3 cellular contexts compared by ENCODE assay signal in genomic region chr19:19500975-19501644, GRCh38.
TF ChIP-seq lines count a peak whose summit lies in the region.

No MANE protein-coding gene starts in this region.

TF ChIP-seq in GM23338, 12 proteins besides CTCF, POLR2A, EP300 and RAD21:
- TF ChIP-seq JUNB (IDR thresholded peaks at IDR 0.05; ENCODE audit: unreplicated experiment) (no peak), NANOG (IDR thresholded peaks at IDR 0.05; ENCODE audit: borderline replicate concordance) (no peak), STAT1 (IDR thresholded peaks at IDR 0.05; ENCODE audit: unreplicated experiment) (no peak), ETS1 (IDR thresholded peaks at IDR 0.05) (no peak), ZNF331 (CRISPR knock-in tag; IDR thresholded peaks at IDR 0.05; ENCODE audit: low read depth) (no peak), REST (IDR thresholded peaks at IDR 0.05; ENCODE audit: unreplicated experiment) (no peak)

TF ChIP-seq in K562, 482 proteins besides CTCF, POLR2A, EP300 and RAD21:
- no peak for TF ChIP-seq RBM39 (optimal IDR thresholded peaks at IDR 0.05; ENCODE audit: low read depth, low read length)
- TF ChIP-seq RBM22 (IDR thresholded peaks at IDR 0.05; ENCODE audit: low read depth, low read length, poor library complexity, severe bottlenecking), result peak; percentile 92
- no peak for TF ChIP-seq CEBPZ (IDR thresholded peaks at IDR 0.05; ENCODE audit: borderline replicate concordance, low read depth, low read length)
- peak; percentile 59; the same call in 1 of the 2 replicates for TF ChIP-seq POLR2G (IDR thresholded peaks at IDR 0.05; ENCODE audit: low read depth, low read length)
- no peak for TF ChIP-seq ATF2 (CRISPR knock-in tag; IDR thresholded peaks at IDR 0.05)
- no peak for TF ChIP-seq FOXK2 (conservative IDR thresholded peaks at IDR 0.05 in 1 of 2, IDR thresholded peaks at IDR 0.05 in 1 of 2; ENCODE audit: low read depth in 2 of 2)
- TF ChIP-seq ZBTB33 (CRISPR knock-in tag; IDR thresholded peaks at IDR 0.05), result peak; percentile 95
- no peak for TF ChIP-seq ZNF707 (CRISPR knock-in tag; conservative IDR thresholded peaks at IDR 0.05)
- no peak for TF ChIP-seq TAF15 (IDR thresholded peaks at IDR 0.05; ENCODE audit: low read depth, low read length)

TF ChIP-seq in SK-N-SH, 30 proteins besides CTCF, POLR2A, EP300 and RAD21:
- TF ChIP-seq NRF1 (IDR thresholded peaks at IDR 0.05; ENCODE audit: low read depth, low read length) (no peak), SIN3A (IDR thresholded peaks at IDR 0.05; ENCODE audit: borderline replicate concordance, low read depth, low read length) (no peak), ELF1 (IDR thresholded peaks at IDR 0.05) (no peak), MXI1 (IDR thresholded peaks at IDR 0.05; ENCODE audit: low read depth, low read length) (no peak), FOXM1 (IDR thresholded peaks at IDR 0.05; ENCODE audit: low read depth) (no peak), EZH2phosphoT487 (IDR thresholded peaks at IDR 0.05; ENCODE audit: borderline replicate concordance, low read depth) (no peak), MEF2A (IDR thresholded peaks at IDR 0.05; ENCODE audit: borderline replicate concordance, low read depth) (no peak), TEAD4 (IDR thresholded peaks at IDR 0.05; ENCODE audit: borderline replicate concordance, insufficient read depth) (no peak), YY1 (IDR thresholded peaks at IDR 0.05; ENCODE audit: low read depth) (no peak), IRF3 (IDR thresholded peaks at IDR 0.05; ENCODE audit: low read depth, low read length) (no peak), USF2 (IDR thresholded peaks at IDR 0.05; ENCODE audit: borderline replicate concordance, low read depth, low read length) (no peak), RFX5 (IDR thresholded peaks at IDR 0.05; ENCODE audit: low read length) (no peak), TAF1 (IDR thresholded peaks at IDR 0.05; ENCODE audit: borderline replicate concordance, low read depth, low read length) (no peak), CHD2 (IDR thresholded peaks at IDR 0.05; ENCODE audit: low read length, partially characterized antibody) (no peak), GABPA (IDR thresholded peaks at IDR 0.05; ENCODE audit: low read depth) (no peak), GATA2 (CRISPR knock-in tag; IDR thresholded peaks at IDR 0.05) (no peak), RCOR1 (IDR thresholded peaks at IDR 0.05; ENCODE audit: low read length) (no peak), POLR2AphosphoS5 (IDR thresholded peaks at IDR 0.05; ENCODE audit: low read depth, low read length) (no peak), JUND (IDR thresholded peaks at IDR 0.05) (no peak)
